Comparison of ENCODE assay signal across 8 cellular contexts in the genomic region with DNA sequence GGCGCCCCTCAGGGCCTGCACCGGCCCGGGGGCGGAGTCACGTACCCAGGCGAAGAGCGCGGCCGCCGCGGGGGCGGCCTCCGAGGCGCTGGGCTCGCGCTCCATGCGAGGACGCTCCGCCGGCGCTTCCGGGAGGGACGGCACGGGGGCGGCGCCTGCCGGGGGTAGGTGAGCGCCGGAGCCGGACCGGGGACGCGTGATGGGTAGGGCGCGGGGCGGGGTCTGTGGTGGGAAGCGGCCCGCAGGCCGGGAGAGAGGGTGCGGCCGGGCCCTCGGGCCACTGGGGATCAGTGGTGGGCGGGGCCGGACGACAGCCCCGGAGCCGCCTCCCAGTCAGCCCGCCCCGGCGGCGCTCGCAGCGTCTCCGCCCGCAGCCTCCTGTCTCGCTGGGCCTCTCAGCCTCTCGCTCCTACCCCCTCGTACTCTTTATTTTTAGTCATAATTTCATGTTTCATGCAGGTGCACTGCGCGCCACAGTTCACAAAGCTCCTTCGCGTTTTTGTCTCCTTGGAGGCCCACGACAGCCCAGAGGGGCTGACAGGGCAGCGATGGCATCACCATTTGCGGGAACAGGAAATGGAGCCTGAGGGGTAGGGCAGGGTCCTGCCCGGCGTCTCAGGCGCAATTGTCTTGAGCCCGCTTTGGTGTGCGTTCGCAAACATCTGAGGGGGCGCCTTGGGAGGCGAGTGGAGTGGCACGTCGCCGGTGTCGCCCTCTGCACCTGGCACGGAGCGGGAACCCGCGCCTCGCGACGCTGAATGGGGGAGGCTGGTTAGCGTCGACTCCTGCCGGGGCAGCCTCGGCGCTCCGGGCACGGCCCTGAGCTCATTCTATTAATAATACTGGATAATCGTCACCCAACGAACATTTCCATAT. TPM values are rescaled to one million over a fixed set of nuclear protein-coding genes. Genes with fewer than 3 reads are reported as not detected.
A peak's percentile ranks its signal among the peaks of the same experiment; 100 is the strongest.
DNase-seq lines count a peak whose midpoint lies in the region; ATAC-seq and TF ChIP-seq lines count a peak whose summit lies in the region.

Gene SERGEF (minus strand): TSS at position 142 of the 876 bp plus-strand sequence. CDS start 37 bp downstream, at position 105.

- intact Hi-C loops in lower lobe of right lung (cut with DNase I), result no loop called here

- peak within 1 kb of the TSS; percentile 96 to 99 (median 98) for H3K27ac Mint-ChIP-seq in CD4-positive, CD25-positive, alpha-beta regulatory T cell

- no peaks in the 10 kb centered on the region for H3K36me3 Mint-ChIP-seq in CD4-positive, CD25-positive, alpha-beta regulatory T cell

- no peaks in the 10 kb centered on the region for H3K27me3 ChIP-seq in CD4-positive, CD25-positive, alpha-beta regulatory T cell (ENCODE audit: control insufficient read depth, insufficient read depth, low read length)
- H3K27me3 ChIP-seq in duodenal mucosa (ENCODE audit: control insufficient read depth in 1 of 2, insufficient read depth in 2 of 2, low read length in 2 of 2) (peaks cover 0 to 6% of the 10 kb centered on the region in 2 donors), lower lobe of right lung (ENCODE audit: low read depth) (no peaks in the 10 kb centered on the region)

- no peaks in the 10 kb centered on the region for H3K27me3 Mint-ChIP-seq in CD4-positive, CD25-positive, alpha-beta regulatory T cell

- no peaks in the 10 kb centered on the region for H3K9me3 ChIP-seq in CD4-positive, CD25-positive, alpha-beta regulatory T cell (ENCODE audit: control insufficient read depth in 2 of 2, low read length in 2 of 2)
- H3K9me3 ChIP-seq in duodenal mucosa (ENCODE audit: control insufficient read depth in 1 of 2, low read length in 2 of 2), result no peaks in the 10 kb centered on the region
- H3K9me3 ChIP-seq in lower lobe of right lung, result no peaks in the 10 kb centered on the region

- DNase-seq in CD4-positive, CD25-positive, alpha-beta regulatory T cell, result peak; percentile 90 to 97 (median 93)
- DNase-seq in NCI-H82 (lab: John Stamatoyannopoulos, UW) (peak; percentile 96), lower lobe of right lung (peak; percentile 97)
- peak; percentile 95 for DNase-seq in activated CD4-positive, alpha-beta T cell treated with anti-CD3 and anti-CD28 coated beads, Interleukin-2, amount 50 U/mL, for 48 hours
- peak; percentile 79 to 95 (median 85) for DNase-seq in stimulated activated CD4-positive, alpha-beta T cell treated with anti-CD3 and anti-CD28 coated beads, TNF-alpha, amount 100 ng/mL, for 24 hours (ENCODE audit: low read depth in 3 of 3)

- peak within 1 kb of the TSS; percentile 82 to 98 (median 97) for H3K4me3 Mint-ChIP-seq in CD4-positive, CD25-positive, alpha-beta regulatory T cell

- H3K4me3 ChIP-seq in CD4-positive, CD25-positive, alpha-beta regulatory T cell (ENCODE audit: low read depth, low read length), result peak within 1 kb of the TSS; percentile 76
- H3K4me3 ChIP-seq in duodenal mucosa (ENCODE audit: low read depth in 1 of 2, low read length in 2 of 2), result peak within 1 kb of the TSS; percentile 90 to 94
- peak within 1 kb of the TSS; percentile 85 for H3K4me3 ChIP-seq in lower lobe of right lung

- H3K4me1 ChIP-seq in CD4-positive, CD25-positive, alpha-beta regulatory T cell (ENCODE audit: control insufficient read depth, insufficient read depth, low read length, poor library complexity, severe bottlenecking), result peaks cover 19% of the 10 kb centered on the region
- H3K4me1 ChIP-seq in duodenal mucosa (ENCODE audit: control insufficient read depth in 1 of 2, insufficient read depth in 2 of 2, low read length in 2 of 2), result peaks cover 5 to 13% of the 10 kb centered on the region in 2 donors
- H3K4me1 ChIP-seq in lower lobe of right lung, result peaks cover 7% of the 10 kb centered on the region

- H3K9me3 Mint-ChIP-seq in CD4-positive, CD25-positive, alpha-beta regulatory T cell, result peaks cover 0 to 8% (median 0%) of the 10 kb centered on the region in 7 donors

- H3K9ac ChIP-seq in duodenal mucosa (ENCODE audit: low read depth in 1 of 2, low read length in 2 of 2), result peak within 1 kb of the TSS; percentile 80 to 85

- peak; percentile 87 for ATAC-seq in CD4-positive, CD25-positive, alpha-beta regulatory T cell (ENCODE audit: low read depth in 2 of 2)
- ATAC-seq in GM19452 (IDR thresholded peaks at IDR 0.05; ENCODE audit: unreplicated experiment) (peak; percentile 95), HG03575 (IDR thresholded peaks at IDR 0.05; ENCODE audit: extremely low read depth, insufficient number of reproducible peaks, low FRiP score, unreplicated experiment) (peak; percentile 48), lower lobe of right lung (peak; percentile 99)

- H3K36me3 ChIP-seq in CD4-positive, CD25-positive, alpha-beta regulatory T cell (ENCODE audit: control insufficient read depth, insufficient read depth, low read length), result no peaks in the 10 kb centered on the region
- H3K36me3 ChIP-seq in duodenal mucosa (ENCODE audit: control insufficient read depth in 1 of 2, insufficient read depth in 2 of 2, low read length in 2 of 2) (no peaks in the 10 kb centered on the region), lower lobe of right lung (no peaks in the 10 kb centered on the region)

- H3K27ac ChIP-seq in CD4-positive, CD25-positive, alpha-beta regulatory T cell (ENCODE audit: insufficient read depth, low read length, poor library complexity, severe bottlenecking), result peak within 1 kb of the TSS; percentile 88
- H3K27ac ChIP-seq in duodenal mucosa (ENCODE audit: low read depth, low read length) (peak within 1 kb of the TSS; percentile 46), lower lobe of right lung (peak within 1 kb of the TSS; percentile 82)

- H3K4me1 Mint-ChIP-seq in CD4-positive, CD25-positive, alpha-beta regulatory T cell, result peaks cover 10 to 34% (median 21%) of the 10 kb centered on the region in 4 donors

- peak; percentile 27 for TF ChIP-seq CTCF in lower lobe of right lung (IDR thresholded peaks at IDR 0.05)

RNA-seq across cellular contexts. Expression of gene SERGEF, which starts in this region (rescaled TPM):
- 40.4 TPM for total RNA-seq in CD4-positive, CD25-positive, alpha-beta regulatory T cell
- 10 to 100 TPM; 74.9 to 81.5 (median 77.8) TPM for polyA plus RNA-seq in CD4-positive, CD25-positive, alpha-beta regulatory T cell
- total RNA-seq in lower lobe of right lung, result 28.4 TPM

Comparison
In these comparisons a context has a peak if more than half of its experiments do, and no peak if none do; other contexts are left out.
1. Peak in every context shown above with its lines: DNase-seq, ATAC-seq, H3K4me3 ChIP-seq and H3K27ac ChIP-seq.
2. ATAC-seq: peak in every context shown above with its lines; median percentile 99 in lower lobe of right lung; 95 in GM19452; 87 in CD4-positive, CD25-positive, alpha-beta regulatory T cell; 48 in HG03575.